In genomic region chr21:33266050-33266783, GRCh38 we compare ENCODE assay signal across 8 cellular contexts. TPM values are rescaled to one million over a fixed set of nuclear protein-coding genes. Genes with fewer than 3 reads are reported as not detected.
A peak's percentile ranks its signal among the peaks of the same experiment; 100 is the strongest.
DNase-seq lines count a peak whose midpoint lies in the region; TF ChIP-seq lines count a peak whose summit lies in the region.

TSS of gene IL10RB (plus strand) at chr21:33266367. CDS start at chr21:33266466, 99 bp downstream.

- in situ Hi-C loops in endometrial microvascular endothelial cells (cut with HindIII; ENCODE audit: inconsistent ontology term, low pct_unique_long_range_greater_than_20kb, low sequenced_read_pairs), result no loop called here

- H3K4me3 ChIP-seq in AG10803 (ENCODE audit: low read length), result peak within 1 kb of the TSS; percentile 80
- H3K4me3 ChIP-seq in OCI-LY1 (ENCODE audit: low read depth, low read length, poor library complexity, severe bottlenecking), result peak within 1 kb of the TSS; percentile 72

- H2AFZ ChIP-seq in OCI-LY1 (ENCODE audit: low read length), result no peak within 1 kb of the TSS

- peaks cover 33% of the 10 kb centered on the region for H3K36me3 ChIP-seq in OCI-LY1 (ENCODE audit: insufficient read depth, low read length)

- H3F3A ChIP-seq in OCI-LY1 (ENCODE audit: insufficient read depth, low read length), result peaks cover 6% of the 10 kb centered on the region; the same call in 1 of the 2 replicates

- no peaks in the 10 kb centered on the region for H3K9me2 ChIP-seq in OCI-LY1 (ENCODE audit: low read depth, low read length)

- no peak for TF ChIP-seq CTCF in AG10803 (conservative IDR thresholded peaks at IDR 0.05; ENCODE audit: low read length)
- TF ChIP-seq CTCF in OCI-LY1 (IDR thresholded peaks at IDR 0.05; ENCODE audit: low read length), result no peak

- no peaks in the 10 kb centered on the region for H4K20me1 ChIP-seq in OCI-LY1 (ENCODE audit: insufficient read depth, low read length)

- peak within 1 kb of the TSS; percentile 81 for H3K9ac ChIP-seq in OCI-LY1 (ENCODE audit: low read length)

- no peaks in the 10 kb centered on the region for H3K9me3 ChIP-seq in OCI-LY1 (ENCODE audit: low read length)

- H3K4me1 ChIP-seq in OCI-LY1 (ENCODE audit: insufficient read depth, low read length, severe bottlenecking), result peaks cover 56% of the 10 kb centered on the region

- DNase-seq in AG10803 (ENCODE audit: low read depth) (peak; percentile 44), GM19238 (ENCODE audit: insufficient read length, low spot score) (peak; percentile 77), HK-2 (ENCODE audit: unreplicated experiment) (peak; percentile 63), midbrain (lab: John Stamatoyannopoulos, UW) (peak; percentile 75)
- peak; percentile 85 for DNase-seq in activated CD8-positive, alpha-beta memory T cell treated with anti-CD3 and anti-CD28 coated beads, Interleukin-2, amount 50 U/mL, for 48 hours
- peak; percentile 60 to 68 for DNase-seq in stimulated activated CD8-positive, alpha-beta memory T cell treated with anti-CD3 and anti-CD28 coated beads, Interleukin-15, amount 100 ng/mL, for 48 hours (ENCODE audit: low read depth in 2 of 2)

- H3K27ac ChIP-seq in OCI-LY1 (ENCODE audit: low read depth, low read length, poor library complexity, severe bottlenecking), result peak within 1 kb of the TSS; percentile 83

- H3K4me2 ChIP-seq in OCI-LY1 (ENCODE audit: low read length), result peak within 1 kb of the TSS; percentile 80

- H3K79me2 ChIP-seq in OCI-LY1 (ENCODE audit: insufficient read depth, low read length), result no peaks in the 10 kb centered on the region; the same call in 1 of the 2 replicates

- H3K27me3 ChIP-seq in OCI-LY1 (ENCODE audit: insufficient read depth, low read length), result no peaks in the 10 kb centered on the region

RNA-seq across cellular contexts. Expression of gene IL10RB, which starts in this region (rescaled TPM):
- total RNA-seq in endometrial microvascular endothelial cells (ENCODE audit: inconsistent ontology term), result 45.9 TPM

Comparison
In these comparisons a context has a peak if more than half of its experiments do, and no peak if none do; other contexts are left out.
1. Peak in every context shown above with its lines: DNase-seq, H3K4me3 ChIP-seq and H3K27ac ChIP-seq.